Comparison of ENCODE assay signal across 12 cellular contexts in genomic region chr5:179657302-179658178, GRCh38. TPM values are rescaled to one million over a fixed set of nuclear protein-coding genes. Genes with fewer than 3 reads are reported as not detected.
DNase-seq lines count a peak whose midpoint lies in the region; ATAC-seq and TF ChIP-seq lines count a peak whose summit lies in the region.
"Not testable (repeated sequence)": the region's sequence is repeated elsewhere in the genome, so short reads cannot be mapped to it uniquely, and the experiment has no call there.
"Had no signal": no experiment of that assay in that cellular context is flagged by ENCODE, and none has a peak within 500 bp of the region (broad histone marks: within the 10 kb centered on the region; RNA-seq: fewer than 3 reads in every experiment).

No MANE protein-coding gene starts in this region.

- peak; percentile 82 for ATAC-seq in GM18520 (IDR thresholded peaks at IDR 0.05; ENCODE audit: unreplicated experiment)
- ATAC-seq in GM21423 (IDR thresholded peaks at IDR 0.05; ENCODE audit: unreplicated experiment): peak; percentile 94
- ATAC-seq in HG02884 (IDR thresholded peaks at IDR 0.05; ENCODE audit: unreplicated experiment): peak; percentile 78
- ATAC-seq in HG03460 (IDR thresholded peaks at IDR 0.05; ENCODE audit: unreplicated experiment): peak; percentile 85
- peak; percentile 99 for ATAC-seq in activated CD8-positive, alpha-beta T cell treated with anti-CD3 and anti-CD28 coated beads, Interleukin-2, amount 10 ng/mL, durations not matched to agents 7 days and 5 days
- ATAC-seq in esophagus mucosa: peak; percentile 93
- ATAC-seq in upper lobe of right lung: peak; percentile 98

- H3K9me3 ChIP-seq in upper lobe of right lung: not testable (repeated sequence)

- peak overlapping the region; percentile 81 for H3K4me3 Mint-ChIP-seq in activated CD8-positive, alpha-beta T cell treated with anti-CD3 and anti-CD28 coated beads, Interleukin-2, amount 10 ng/mL, durations not matched to agents 7 days and 5 days
- peak overlapping the region; percentile 78 to 91 (median 88) for H3K4me3 Mint-ChIP-seq in nephron

- not testable (repeated sequence) for H3K4me1 Mint-ChIP-seq in activated CD8-positive, alpha-beta T cell treated with anti-CD3 and anti-CD28 coated beads, Interleukin-2, amount 10 ng/mL, durations not matched to agents 7 days and 5 days (ENCODE audit: low read depth); nephron

- peak overlapping the region; percentile 25 for H3K4me3 ChIP-seq in upper lobe of right lung

- H3K36me3 Mint-ChIP-seq in activated CD8-positive, alpha-beta T cell treated with anti-CD3 and anti-CD28 coated beads, Interleukin-2, amount 10 ng/mL, durations not matched to agents 7 days and 5 days (ENCODE audit: low read depth); nephron (ENCODE audit: low read depth): not testable (repeated sequence)

- H3K27ac ChIP-seq in upper lobe of right lung: not testable (repeated sequence)

- not testable (repeated sequence) for H3K27me3 Mint-ChIP-seq in activated CD8-positive, alpha-beta T cell treated with anti-CD3 and anti-CD28 coated beads, Interleukin-2, amount 10 ng/mL, durations not matched to agents 7 days and 5 days (ENCODE audit: low read depth); nephron (ENCODE audit: low read depth)

- not testable (repeated sequence) for H3K9me3 Mint-ChIP-seq in activated CD8-positive, alpha-beta T cell treated with anti-CD3 and anti-CD28 coated beads, Interleukin-2, amount 10 ng/mL, durations not matched to agents 7 days and 5 days (ENCODE audit: insufficient read depth); nephron

- not testable (repeated sequence) for H3K27me3 ChIP-seq in upper lobe of right lung

- not testable (repeated sequence) for DNase-seq in activated CD8-positive, alpha-beta T cell treated with anti-CD3 and anti-CD28 coated beads, Interleukin-2, amount 10 ng/mL, durations not matched to agents 7 days and 5 days; upper lobe of right lung

- H3K4me1 ChIP-seq in upper lobe of right lung: not testable (repeated sequence)

- not testable (repeated sequence) for H3K36me3 ChIP-seq in upper lobe of right lung

- intact Hi-C loops in upper lobe of right lung (cut with DNase I): not testable (repeated sequence)

- CTCF ChIA-PET in activated CD8-positive, alpha-beta T cell treated with anti-CD3 and anti-CD28 coated beads, Interleukin-2, amount 10 ng/mL, durations not matched to agents 7 days and 5 days (lab: Charles Lee): not testable (repeated sequence)

- not testable (repeated sequence) for TF ChIP-seq CTCF in nephron (IDR thresholded peaks at IDR 0.05; ENCODE audit: unreplicated experiment in 3 of 3); upper lobe of right lung (IDR thresholded peaks at IDR 0.05)

- not testable (repeated sequence) for H3K27ac Mint-ChIP-seq in activated CD8-positive, alpha-beta T cell treated with anti-CD3 and anti-CD28 coated beads, Interleukin-2, amount 10 ng/mL, durations not matched to agents 7 days and 5 days; nephron

- POLR2A ChIA-PET in activated CD8-positive, alpha-beta T cell treated with anti-CD3 and anti-CD28 coated beads, Interleukin-2, amount 10 ng/mL, durations not matched to agents 7 days and 5 days (lab: Charles Lee): not testable (repeated sequence)

RNA-seq across cellular contexts. Expression of gene CBY3, which starts 23.3 kb away (rescaled TPM):
- total RNA-seq in activated CD8-positive, alpha-beta T cell treated with anti-CD3 and anti-CD28 coated beads, Interleukin-2, amount 10 ng/mL, durations not matched to agents 7 days and 5 days: under 1 TPM in 1 of 2 experiments, not detected in 1; 0.55 TPM
- total RNA-seq in esophagus mucosa (not detected), upper lobe of right lung (not detected)
- total RNA-seq: cardiac septum, LHCN-M2, SJCRH30, skeletal muscle tissue had no signal

RNA-seq across cellular contexts. Expression of gene HNRNPH1, which starts 34.1 kb away (rescaled TPM):
- total RNA-seq in activated CD8-positive, alpha-beta T cell treated with anti-CD3 and anti-CD28 coated beads, Interleukin-2, amount 10 ng/mL, durations not matched to agents 7 days and 5 days: 100 to 1,000 TPM; 869 to 884 TPM
- total RNA-seq in esophagus mucosa (268 TPM), upper lobe of right lung (470 TPM)

RNA-seq across cellular contexts. Expression of gene CANX, which starts 41.2 kb away (rescaled TPM):
- total RNA-seq in activated CD8-positive, alpha-beta T cell treated with anti-CD3 and anti-CD28 coated beads, Interleukin-2, amount 10 ng/mL, durations not matched to agents 7 days and 5 days: 100 to 1,000 TPM; 352 to 366 TPM
- total RNA-seq in esophagus mucosa (375 TPM), upper lobe of right lung (630 TPM)
